10 cellular contexts compared by ENCODE assay signal in the genomic region with DNA sequence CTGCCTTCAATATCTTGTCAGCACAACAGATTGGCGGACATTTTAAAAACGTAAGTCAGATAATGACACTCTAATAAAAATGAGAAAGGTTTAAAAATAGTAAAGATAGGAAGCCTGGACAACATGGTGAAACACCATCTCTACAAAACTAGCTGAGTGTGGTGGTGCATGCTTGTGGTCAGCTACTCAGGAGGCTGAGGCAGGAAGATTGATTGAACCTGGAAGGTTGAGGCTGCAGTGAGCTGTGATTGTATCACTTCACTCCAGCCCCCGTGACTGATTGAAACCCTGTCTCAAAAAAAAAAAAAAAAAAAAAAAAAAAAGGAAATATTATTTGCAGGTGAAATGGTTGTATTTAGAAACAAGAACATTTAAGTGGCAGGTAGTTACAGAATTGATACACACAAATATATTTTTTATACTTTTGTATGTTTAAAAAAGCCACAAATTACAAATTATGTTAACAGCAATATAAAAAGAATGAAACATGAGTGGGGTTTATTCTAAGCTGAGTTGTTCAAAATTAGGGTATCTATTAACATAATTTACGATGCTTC.
DNase-seq lines count a peak whose midpoint lies in the region; TF ChIP-seq lines count a peak whose summit lies in the region.
"Had no signal": no experiment of that assay in that cellular context is flagged by ENCODE, and none has a peak within 500 bp of the region (broad histone marks: within the 10 kb centered on the region; RNA-seq: fewer than 3 reads in every experiment).

No MANE protein-coding gene starts in this region.

- in situ Hi-C loops in astrocyte of the cerebellum (cut with HindIII; ENCODE audit: low sequenced_read_pairs) = no loop called here

- no peaks in the 10 kb centered on the region for H3K27me3 ChIP-seq in sigmoid colon

- no peaks in the 10 kb centered on the region for H3K36me3 Mint-ChIP-seq in Calu3 (ENCODE audit: insufficient read depth, unreplicated experiment)

- H3K4me1 ChIP-seq in sigmoid colon = peaks cover 0 to 33% (median 15%) of the 10 kb centered on the region in 4 donors

- no peaks in the 10 kb centered on the region for H3K36me3 ChIP-seq in sigmoid colon

- H3K27ac ChIP-seq in sigmoid colon = peak overlapping the region in 1 of 4 donors; percentile 59
- H3K27ac ChIP-seq: SK-N-MC had no signal

- CTCF ChIA-PET in Calu3 (lab: Charles Lee) = no interaction called here

- no peaks in the 10 kb centered on the region for H3K9me3 ChIP-seq in sigmoid colon

- no peak for TF ChIP-seq POLR2A in sigmoid colon (IDR thresholded peaks at IDR 0.05)

- TF ChIP-seq CTCF in Calu3 (IDR thresholded peaks at IDR 0.05; ENCODE audit: unreplicated experiment) = no peak
- no peak for TF ChIP-seq CTCF in astrocyte of the cerebellum (IDR thresholded peaks at IDR 0.05; ENCODE audit: low read depth, low read length, missing control alignments)
- no peak for TF ChIP-seq CTCF in sigmoid colon (IDR thresholded peaks at IDR 0.05)

- H3K4me3 ChIP-seq in astrocyte of the cerebellum (ENCODE audit: low read depth, low read length) (no peak overlapping the region), sigmoid colon (no peak overlapping the region)
- H3K4me3 ChIP-seq: SK-N-MC had no signal

- 84 to 87% methylated on average over 4 of the region's 4 CpGs for WGBS in sigmoid colon, 2 donors

- no TSS peak for BruUV-seq in Calu3 (replicated peaks; lab: Mats Ljungman, UMichigan)

- H3K4me1 Mint-ChIP-seq in Calu3 (ENCODE audit: low read depth, unreplicated experiment) = peaks cover 27% of the 10 kb centered on the region

- peak overlapping the region; percentile 51 for H3K27ac Mint-ChIP-seq in Calu3 (ENCODE audit: unreplicated experiment)

- H3K4me3 Mint-ChIP-seq in Calu3 (ENCODE audit: low read depth, unreplicated experiment) = no peak overlapping the region

- no peak for TF ChIP-seq EP300 in sigmoid colon (IDR thresholded peaks at IDR 0.05)

- intact Hi-C loops in Calu3 (cut with micrococcal nuclease; ENCODE audit: unreplicated experiment) = no loop called here
- intact Hi-C loops in sigmoid colon (cut with DNase I) = no loop called here

- H3K9me3 Mint-ChIP-seq in Calu3 (ENCODE audit: low read depth, unreplicated experiment) = peaks cover 2% of the 10 kb centered on the region

- peak; percentile 34 for DNase-seq in Calu3
- peak; percentile 87 for DNase-seq in M059J (ENCODE audit: low read depth)
- peak; percentile 75 for DNase-seq in astrocyte of the cerebellum (ENCODE audit: low read depth)
- DNase-seq in kidney tubule cell (ENCODE audit: low spot score) = peak; percentile 64
- no peak for DNase-seq in sigmoid colon
- no peak for DNase-seq in effector CD4-positive, alpha-beta T cell
- DNase-seq in hepatic stellate cell (ENCODE audit: low spot score) = no peak
- DNase-seq in NCI-H1694 treated with DMSO at 0.1 percent for 48 hours (lab: John Stamatoyannopoulos, UW) = no peak
- DNase-seq: retina had no signal

- H3K27me3 Mint-ChIP-seq in Calu3 (ENCODE audit: unreplicated experiment) = no peaks in the 10 kb centered on the region

Comparison
In these comparisons a context has a peak if more than half of its experiments do, and no peak if none do; other contexts are left out.
1. DNase-seq: peak in Calu3 (single experiment), M059J (single experiment), astrocyte of the cerebellum (single experiment) and kidney tubule cell (single experiment); none in sigmoid colon (single experiment), effector CD4-positive, alpha-beta T cell (single experiment), hepatic stellate cell (single experiment) and NCI-H1694 treated with DMSO at 0.1 percent for 48 hours (single experiment).